Comparison of ENCODE assay signal across 17 cellular contexts in genomic region chr16:46612121-46612520, GRCh38. TPM values are rescaled to one million over a fixed set of nuclear protein-coding genes. Genes with fewer than 3 reads are reported as not detected.
DNase-seq lines count a peak whose midpoint lies in the region; ATAC-seq, FAIRE-seq and TF ChIP-seq lines count a peak whose summit lies in the region.
"Had no signal": no experiment of that assay in that cellular context is flagged by ENCODE, and none has a peak within 500 bp of the region (broad histone marks: within the 10 kb centered on the region; RNA-seq: fewer than 3 reads in every experiment).

No MANE protein-coding gene starts in this region.

- H3K27ac ChIP-seq in pancreas (no peak overlapping the region), sigmoid colon (no peak overlapping the region)
- H3K27ac ChIP-seq: SK-N-MC had no signal

- TF ChIP-seq POLR2A in sigmoid colon (IDR thresholded peaks at IDR 0.05) = no peak

- no peak overlapping the region for H2AFZ ChIP-seq in Loucy (ENCODE audit: low read length)

- no peak overlapping the region for H3K9ac ChIP-seq in Loucy (ENCODE audit: low read depth, low read length, poor library complexity, severe bottlenecking)

- intact Hi-C loops in posterior cingulate gyrus (cut with DNase I) (no loop called here), pancreas (cut with DNase I) (no loop called here), sigmoid colon (cut with DNase I) (no loop called here)

- TF ChIP-seq EP300 in sigmoid colon (IDR thresholded peaks at IDR 0.05) = no peak

- peaks cover 7% of the 10 kb centered on the region for H3K36me3 ChIP-seq in GM06990 (ENCODE audit: control insufficient read depth, insufficient read depth, low read length)
- peaks cover 58% of the 10 kb centered on the region; the same call in 1 of the 2 replicates for H3K36me3 ChIP-seq in Loucy (ENCODE audit: insufficient read depth, low read length)
- no peaks in the 10 kb centered on the region for H3K36me3 ChIP-seq in pancreas
- H3K36me3 ChIP-seq in sigmoid colon = no peaks in the 10 kb centered on the region

- H3K4me2 ChIP-seq in Loucy (ENCODE audit: low read depth, low read length, poor library complexity, severe bottlenecking) = peak overlapping the region; percentile 52

- WGBS in pancreas, 2 donors = 65 to 88% methylated on average over 3 of the region's 3 CpGs
- 72 to 73% methylated on average over 3 of the region's 3 CpGs for WGBS in sigmoid colon, 2 donors

- H3K9me3 ChIP-seq in Loucy (ENCODE audit: insufficient read depth, low read depth, low read length) (no peaks in the 10 kb centered on the region), pancreas (no peaks in the 10 kb centered on the region), sigmoid colon (no peaks in the 10 kb centered on the region)

- H4K20me1 ChIP-seq in Loucy (ENCODE audit: insufficient read depth, low read length, poor library complexity, severe bottlenecking) = peaks cover 8% of the 10 kb centered on the region

- peak; percentile 36 for DNase-seq in GM06990 (ENCODE audit: extremely low read depth, insufficient read length)
- no peak for DNase-seq in posterior cingulate gyrus
- no peak for DNase-seq in pancreas
- DNase-seq in globus pallidus (ENCODE audit: low spot score) = no peak
- DNase-seq in sigmoid colon = no peak
- DNase-seq: activated CD4-positive, alpha-beta T cell treated with anti-CD3 and anti-CD28 coated beads for 1 hour; activated effector memory CD4-positive, alpha-beta T cell treated with anti-CD3 and anti-CD28 coated beads, Interleukin-2, amount 50 U/mL, for 16 hours; cerebellar nuclear complex; HFFc6; KBM-7; stimulated activated CD4-positive, alpha-beta T cell treated with anti-CD3 and anti-CD28 coated beads, Interleukin-15, amount 100 ng/mL, for 24 hours; stimulated activated naive B cell treated with anti-CD40 and anti-IgM and Interleukin-4, amounts not matched to agents 10 μg/mL and 1 μg/mL and 100 μg/mL, for 72 hours had no signal

- H3K4me1 ChIP-seq in Loucy (ENCODE audit: insufficient read depth, low read length, poor library complexity, severe bottlenecking) = peaks cover 16% of the 10 kb centered on the region
- no peaks in the 10 kb centered on the region for H3K4me1 ChIP-seq in pancreas
- no peaks in the 10 kb centered on the region for H3K4me1 ChIP-seq in sigmoid colon

- FAIRE-seq in pancreas (lab: Jason Lieb, UNC) = no peak
- FAIRE-seq: keratinocyte had no signal

- TF ChIP-seq CTCF in GM06990 (IDR thresholded peaks at IDR 0.05; ENCODE audit: insufficient read depth, low read length, poor library complexity, severe bottlenecking) (peak; percentile 5), Loucy (conservative IDR thresholded peaks at IDR 0.05; ENCODE audit: low read length) (no peak), pancreas (IDR thresholded peaks at IDR 0.05) (no peak), sigmoid colon (IDR thresholded peaks at IDR 0.05) (no peak)

- H3K9me2 ChIP-seq in Loucy (replicated peaks; ENCODE audit: low read depth, low read length) = no peaks in the 10 kb centered on the region

- ATAC-seq in GM19035 (IDR thresholded peaks at IDR 0.05; ENCODE audit: unreplicated experiment) (peak; percentile 69), HG02798 (IDR thresholded peaks at IDR 0.05; ENCODE audit: poor library complexity, unreplicated experiment) (peak; percentile 72), pancreas (no peak)

- H3K27me3 ChIP-seq in GM06990 (replicated peaks; ENCODE audit: control insufficient read depth, insufficient read depth, low read length) (no peaks in the 10 kb centered on the region), Loucy (ENCODE audit: insufficient read depth, low read length, poor library complexity, severe bottlenecking) (no peaks in the 10 kb centered on the region), pancreas (no peaks in the 10 kb centered on the region), sigmoid colon (no peaks in the 10 kb centered on the region)

- H3F3A ChIP-seq in Loucy (ENCODE audit: low read depth) = 0 out of 2 replicates have a peak, but pooled peaks cover 3% of the 10 kb centered on the region

- H3K79me2 ChIP-seq in Loucy (ENCODE audit: insufficient read depth, low read length) = peaks cover 41% of the 10 kb centered on the region

- H3K4me3 ChIP-seq in GM06990 (replicated peaks; ENCODE audit: low read depth, low read length) (peak overlapping the region; percentile 29; the same call in 1 of the 2 replicates), Loucy (ENCODE audit: low read length, poor library complexity, severe bottlenecking) (no peak overlapping the region), pancreas (no peak overlapping the region), sigmoid colon (no peak overlapping the region)
- H3K4me3 ChIP-seq: SK-N-MC had no signal

RNA-seq across cellular contexts. Expression of gene SHCBP1, which starts 9.1 kb away (rescaled TPM):
- total RNA-seq in pancreas (under 1 TPM in 5 of 6 donors, not detected in 1; 0.41 to 0.86 (median 0.49) TPM), sigmoid colon (under 1 TPM; 0.36 to 0.83 (median 0.60) TPM)
- polyA plus RNA-seq in pancreas (under 1 TPM; 0.04 to 0.35 TPM), sigmoid colon (1 to 10 TPM in 2 of 3 donors, under 1 TPM in 1; 0.60 to 6.8 (median 1.8) TPM)

Comparison
In these comparisons a context has a peak if more than half of its experiments do, and no peak if none do; other contexts are left out.
1. ATAC-seq: peak in GM19035 (single experiment) and HG02798 (single experiment); none in pancreas (0 of 4).